ENCODE assay signal across 18 cellular contexts in the genomic region with DNA sequence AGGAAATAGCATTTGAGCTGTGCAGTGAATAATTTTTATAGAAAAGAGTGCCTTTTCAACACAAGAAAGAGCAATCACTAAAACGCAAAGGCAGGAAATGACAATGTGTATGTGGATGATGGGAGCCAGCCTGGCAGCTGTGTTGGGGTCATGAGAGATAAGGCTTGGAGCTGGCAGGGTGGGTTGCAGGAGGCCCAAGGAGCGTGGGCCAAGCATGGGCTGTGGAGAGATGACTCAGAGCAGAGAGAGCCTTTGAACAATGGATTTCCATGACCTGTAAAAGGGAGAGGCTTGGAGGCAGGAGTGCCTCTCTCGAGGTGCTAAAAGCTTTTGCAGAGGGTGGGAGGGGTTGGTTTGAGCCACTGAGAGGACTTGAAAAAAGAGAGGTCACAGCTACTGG. TPM values are rescaled to one million over a fixed set of nuclear protein-coding genes. Genes with fewer than 3 reads are reported as not detected.
DNase-seq lines count a peak whose midpoint lies in the region; TF ChIP-seq lines count a peak whose summit lies in the region.
"Had no signal": no experiment of that assay in that cellular context is flagged by ENCODE, and none has a peak within 500 bp of the region (broad histone marks: within the 10 kb centered on the region; RNA-seq: fewer than 3 reads in every experiment).

No MANE protein-coding gene starts in this region.

- no peak for TF ChIP-seq CTCF in BE2C (IDR thresholded peaks at IDR 0.05; ENCODE audit: low read depth, low read length)

- peaks cover 4% of the 10 kb centered on the region; the same call in 1 of the 2 replicates for H3K4me1 ChIP-seq in BE2C
- H3K4me1 ChIP-seq: adrenal gland had no signal

- no peaks in the 10 kb centered on the region for H3K36me3 ChIP-seq in BE2C
- H3K36me3 ChIP-seq: adrenal gland had no signal

- peak; percentile 35 for DNase-seq in BE2C
- DNase-seq in HUDEP-2 (lab: John Stamatoyannopoulos, UW; ENCODE audit: unreplicated experiment in 76 of 76), result peak in 72 of 76 experiments; percentile 24 to 87 (median 68)
- peak; percentile 45 for DNase-seq in astrocyte of the hippocampus (ENCODE audit: low read depth, low spot score)
- DNase-seq in islet precursor cell, result peak; percentile 75
- DNase-seq in amygdala (lab: John Stamatoyannopoulos, UW), result no peak
- no peak for DNase-seq in NCI-H526 treated with DMSO at 0.1 percent for 48 hours (lab: John Stamatoyannopoulos, UW)
- DNase-seq in NCI-H1417 (lab: John Stamatoyannopoulos, UW), result no peak
- DNase-seq in NCI-H146 treated with DMSO at 0.1 percent for 48 hours (lab: John Stamatoyannopoulos, UW; ENCODE audit: unreplicated experiment), result no peak
- DNase-seq: activated CD4-positive, alpha-beta T cell treated with anti-CD3 and anti-CD28 coated beads, Interleukin-2, amount 50 U/mL, for 48 hours; adrenal gland; COR-L47; immature natural killer cell; NCI-H1694; NCI-H510A; retina; T1000 had no signal

- no peaks in the 10 kb centered on the region for H3K9me3 ChIP-seq in BE2C
- H3K9me3 ChIP-seq: adrenal gland had no signal

- no peak overlapping the region for H3K4me3 ChIP-seq in BE2C (ENCODE audit: low read depth, low read length)
- H3K4me3 ChIP-seq: adrenal gland, GM23338, SK-N-MC had no signal

- no peaks in the 10 kb centered on the region for H3K27me3 ChIP-seq in BE2C
- H3K27me3 ChIP-seq: adrenal gland had no signal

RNA-seq across cellular contexts. Expression of gene TBC1D7, which starts 6.6 kb away (rescaled TPM):
- polyA plus RNA-seq in BE2C (2012; ENCODE audit: insufficient read depth, insufficient read length, low read depth), result 30.4 TPM

Comparison
In these comparisons a context has a peak if more than half of its experiments do, and no peak if none do; other contexts are left out.
1. DNase-seq: peak in BE2C (single experiment), HUDEP-2 (72 of 76), astrocyte of the hippocampus (single experiment) and islet precursor cell (single experiment); none in amygdala (0 of 56), NCI-H526 treated with DMSO at 0.1 percent for 48 hours (single experiment), NCI-H1417 (0 of 3) and NCI-H146 treated with DMSO at 0.1 percent for 48 hours (single experiment).